In genomic region chr22:39019971-39020651, GRCh38 we compare ENCODE assay signal across 8 cellular contexts. TPM values are rescaled to one million over a fixed set of nuclear protein-coding genes. Genes with fewer than 3 reads are reported as not detected.
DNase-seq lines count a peak whose midpoint lies in the region; ATAC-seq, FAIRE-seq and TF ChIP-seq lines count a peak whose summit lies in the region.
"Not testable (repeated sequence)": the region's sequence is repeated elsewhere in the genome, so short reads cannot be mapped to it uniquely, and the experiment has no call there.

No MANE protein-coding gene starts in this region.

- TF ChIP-seq POLR2A in GM19099 (IDR thresholded peaks at IDR 0.05; ENCODE audit: extremely low read depth, insufficient read length, low read depth), result peak; percentile 27
- not testable (repeated sequence) for TF ChIP-seq POLR2A in breast epithelium (IDR thresholded peaks at IDR 0.05)

- not testable (repeated sequence) for ATAC-seq in activated CD4-positive, alpha-beta T cell treated with anti-CD3 and anti-CD28 coated beads for 36 hours
- peak; percentile 1 for ATAC-seq in Right ventricle myocardium inferior

- not testable (repeated sequence) for H3K9me3 ChIP-seq in BE2C; KOPT-K1 (ENCODE audit: insufficient read depth, low read length, poor library complexity, severe bottlenecking); breast epithelium; mucosa of rectum (ENCODE audit: control insufficient read depth in 2 of 2, low read length in 2 of 2); small intestine (ENCODE audit: control insufficient read depth, low read depth)

- not testable (repeated sequence) for FAIRE-seq in small intestine (lab: Jason Lieb, UNC)

- H3K4me1 ChIP-seq in BE2C; breast epithelium; mucosa of rectum (ENCODE audit: control insufficient read depth in 2 of 2, insufficient read depth in 2 of 2, low read length in 2 of 2); small intestine (ENCODE audit: control insufficient read depth in 2 of 2, insufficient read depth in 1 of 2, low read depth in 1 of 2, low read length in 1 of 2): not testable (repeated sequence)

- peak overlapping the region; percentile 47 for H3K4me3 Mint-ChIP-seq in activated CD4-positive, alpha-beta T cell treated with anti-CD3 and anti-CD28 coated beads for 36 hours

- peaks cover 23% of the 10 kb centered on the region for H3K36me3 Mint-ChIP-seq in activated CD4-positive, alpha-beta T cell treated with anti-CD3 and anti-CD28 coated beads for 36 hours (ENCODE audit: low read depth)

- not testable (repeated sequence) for H3K27me3 ChIP-seq in BE2C; breast epithelium; mucosa of rectum (ENCODE audit: control insufficient read depth in 2 of 2, insufficient read depth in 2 of 2, low read length in 2 of 2); small intestine (ENCODE audit: control insufficient read depth in 2 of 2, insufficient read depth in 2 of 2, low read length in 2 of 2)

- intact Hi-C loops in activated CD4-positive, alpha-beta T cell treated with anti-CD3 and anti-CD28 coated beads for 36 hours (cut with DNase I, micrococcal nuclease), result loop anchor here (1.0 to 10.0 kb wide), 6 partner anchors 21 to 505 kb away; partner anchors contain the start of genes APOBEC3F (in 1 of the 2), ATF4 (in 1 of the 2), DNAL4 (in 1 of the 2) and RPL3 (in 1 of the 2)
- intact Hi-C loops in breast epithelium (cut with DNase I; ENCODE audit: low total_unique reads); Right ventricle myocardium inferior (cut with DNase I): not testable (repeated sequence)

- CTCF ChIA-PET in activated CD4-positive, alpha-beta T cell treated with anti-CD3 and anti-CD28 coated beads for 36 hours (lab: Charles Lee), result not testable (repeated sequence)

- H3K27me3 Mint-ChIP-seq in activated CD4-positive, alpha-beta T cell treated with anti-CD3 and anti-CD28 coated beads for 36 hours, result not testable (repeated sequence)

- H3K27ac ChIP-seq in KOPT-K1 (ENCODE audit: low read depth, low read length, poor library complexity, severe bottlenecking) (peak overlapping the region; percentile 93), breast epithelium (peak overlapping the region; percentile 66 to 85), mucosa of rectum (ENCODE audit: low read depth in 2 of 2, low read length in 2 of 2) (peak overlapping the region; percentile 22 to 56), small intestine (ENCODE audit: low read depth in 1 of 2, low read length in 1 of 2) (peak overlapping the region; percentile 50 to 73)

- TF ChIP-seq CTCF in BE2C (IDR thresholded peaks at IDR 0.05; ENCODE audit: low read depth, low read length); breast epithelium (IDR thresholded peaks at IDR 0.05): not testable (repeated sequence)

- H3K4me3 ChIP-seq in BE2C (ENCODE audit: low read depth, low read length) (peak overlapping the region; percentile 37), breast epithelium (peak overlapping the region; percentile 26 to 76 (median 52)), mucosa of rectum (ENCODE audit: low read length in 2 of 2) (peak overlapping the region; percentile 26 to 54), small intestine (ENCODE audit: low read depth in 1 of 2, low read length in 2 of 2) (peak overlapping the region in 1 of 2 donors; percentile 38)

- POLR2A ChIA-PET in activated CD4-positive, alpha-beta T cell treated with anti-CD3 and anti-CD28 coated beads for 36 hours (lab: Charles Lee), result not testable (repeated sequence)

- not testable (repeated sequence) for DNase-seq in BE2C; activated CD4-positive, alpha-beta T cell treated with anti-CD3 and anti-CD28 coated beads for 36 hours; breast epithelium (ENCODE audit: low spot score in 2 of 2); Right ventricle myocardium inferior (ENCODE audit: missing footprints); small intestine

- H3K4me1 Mint-ChIP-seq in activated CD4-positive, alpha-beta T cell treated with anti-CD3 and anti-CD28 coated beads for 36 hours, result peaks cover 46% of the 10 kb centered on the region

- peak overlapping the region; percentile 95 for H3K27ac Mint-ChIP-seq in activated CD4-positive, alpha-beta T cell treated with anti-CD3 and anti-CD28 coated beads for 36 hours

- WGBS in small intestine, 3 donors, result 19 to 44% (median 38%) methylated on average over 11 to 15 of the region's 16 CpGs

- peak overlapping the region in 1 of 2 donors; percentile 26 for H3K9ac ChIP-seq in mucosa of rectum (ENCODE audit: low read depth in 1 of 2, low read length in 2 of 2)

- H3K36me3 ChIP-seq in BE2C; breast epithelium; mucosa of rectum (ENCODE audit: control insufficient read depth in 2 of 2, insufficient read depth in 2 of 2, low read length in 2 of 2); small intestine (ENCODE audit: control insufficient read depth in 2 of 2, insufficient read depth in 2 of 2, low read length in 2 of 2): not testable (repeated sequence)
- peaks cover 39% of the 10 kb centered on the region for H3K36me3 ChIP-seq in KOPT-K1 (ENCODE audit: insufficient read depth, low read length)

- not testable (repeated sequence) for H3K9me3 Mint-ChIP-seq in activated CD4-positive, alpha-beta T cell treated with anti-CD3 and anti-CD28 coated beads for 36 hours (ENCODE audit: low read depth)

RNA-seq across cellular contexts. Expression of gene APOBEC3D, which starts 0.8 kb away (rescaled TPM):
- polyA plus RNA-seq in BE2C (2012; ENCODE audit: insufficient read depth, insufficient read length, low read depth), result 0.43 TPM
- total RNA-seq in activated CD4-positive, alpha-beta T cell treated with anti-CD3 and anti-CD28 coated beads for 36 hours, result 10 to 100 TPM; 27.0 to 28.2 TPM
- total RNA-seq in breast epithelium, result 1 to 10 TPM; 1.3 to 4.0 (median 3.9) TPM
- 0.95 TPM for total RNA-seq in Right ventricle myocardium inferior
- polyA plus RNA-seq in small intestine, result 1 to 10 TPM in 2 of 3 donors, not detected in 1; 1.1 to 2.9 TPM

RNA-seq across cellular contexts. Expression of gene APOBEC3C, which starts 6.1 kb away (rescaled TPM):
- polyA plus RNA-seq in BE2C (2012; ENCODE audit: insufficient read depth, insufficient read length, low read depth), result 25.9 TPM
- 10 to 100 TPM; 75.3 to 98.5 TPM for total RNA-seq in activated CD4-positive, alpha-beta T cell treated with anti-CD3 and anti-CD28 coated beads for 36 hours
- 1 to 10 TPM; 6.9 to 9.5 (median 7.0) TPM for total RNA-seq in breast epithelium
- 27.9 TPM for total RNA-seq in Right ventricle myocardium inferior
- polyA plus RNA-seq in small intestine, result 10 to 100 TPM in 1 of 3 donors, 1 to 10 TPM in 2; 2.2 to 14.1 (median 8.4) TPM

RNA-seq across cellular contexts. Expression of gene APOBEC3F, which starts 20.6 kb away (rescaled TPM):
- polyA plus RNA-seq in BE2C (2012; ENCODE audit: insufficient read depth, insufficient read length, low read depth), result 4.6 TPM
- 10 to 100 TPM; 19.0 to 24.5 TPM for total RNA-seq in activated CD4-positive, alpha-beta T cell treated with anti-CD3 and anti-CD28 coated beads for 36 hours
- total RNA-seq in breast epithelium (1 to 10 TPM; 1.9 to 7.9 (median 5.9) TPM), Right ventricle myocardium inferior (6.7 TPM)
- polyA plus RNA-seq in small intestine, result 1 to 10 TPM; 3.4 to 4.4 (median 3.8) TPM

RNA-seq across cellular contexts. Expression of gene APOBEC3B, which starts 38.0 kb away (rescaled TPM):
- polyA plus RNA-seq in BE2C (2012; ENCODE audit: insufficient read depth, insufficient read length, low read depth), result 0.43 TPM
- 1 to 10 TPM; 8.0 to 8.5 TPM for total RNA-seq in activated CD4-positive, alpha-beta T cell treated with anti-CD3 and anti-CD28 coated beads for 36 hours
- total RNA-seq in breast epithelium, result 1 to 10 TPM in 1 of 3 donors, under 1 TPM in 1, not detected in 1; 0.33 to 2.2 TPM
- total RNA-seq in Right ventricle myocardium inferior, result 0.78 TPM
- polyA plus RNA-seq in small intestine, result 1 to 10 TPM; 3.6 to 5.8 (median 5.7) TPM

RNA-seq across cellular contexts. Expression of gene APOBEC3G, which starts 57.0 kb away (rescaled TPM):
- 5.2 TPM for polyA plus RNA-seq in BE2C (2012; ENCODE audit: insufficient read depth, insufficient read length, low read depth)
- total RNA-seq in activated CD4-positive, alpha-beta T cell treated with anti-CD3 and anti-CD28 coated beads for 36 hours, result 10 to 100 TPM; 45.9 to 47.4 TPM
- 10 to 100 TPM in 2 of 3 donors, 1 to 10 TPM in 1; 7.2 to 14.1 (median 13.3) TPM for total RNA-seq in breast epithelium
- 3.3 TPM for total RNA-seq in Right ventricle myocardium inferior
- polyA plus RNA-seq in small intestine, result 1 to 10 TPM; 1.3 to 8.0 (median 7.0) TPM

Comparison
In these comparisons a context has a peak if more than half of its experiments do, and no peak if none do; other contexts are left out.
1. H3K27ac ChIP-seq: peak in every context shown above with its lines; median percentile 93 in KOPT-K1; 76 in breast epithelium; 62 in small intestine; 39 in mucosa of rectum.
2. RNA of gene APOBEC3D, which starts 0.8 kb away (total RNA-seq): 27.0 to 28.2 TPM in activated CD4-positive, alpha-beta T cell treated with anti-CD3 and anti-CD28 coated beads for 36 hours; 1.3 to 4.0 TPM in breast epithelium and 0.95 TPM in Right ventricle myocardium inferior (single experiment); every median in the first group is over 4 times any median in the second.